ENCODE assay signal across 1 cellular context in genomic region chr3:126748701-126749546, GRCh38.
TF ChIP-seq lines count a peak whose summit lies in the region.

No MANE protein-coding gene starts in this region.

TF ChIP-seq in SK-N-SH, 30 proteins besides CTCF, POLR2A, EP300 and RAD21 (continued from another document):
- TF ChIP-seq IRF3 (IDR thresholded peaks at IDR 0.05; ENCODE audit: low read depth, low read length): no peak
- TF ChIP-seq GATA2 (CRISPR knock-in tag; IDR thresholded peaks at IDR 0.05): peak; percentile 92
- TF ChIP-seq RFX5 (IDR thresholded peaks at IDR 0.05; ENCODE audit: low read length): no peak
- TF ChIP-seq TCF12 (IDR thresholded peaks at IDR 0.05): 0 out of 2 replicates have a peak, but pooled peaks have one; percentile 4
- TF ChIP-seq FOXM1 (IDR thresholded peaks at IDR 0.05; ENCODE audit: low read depth): no peak
